Comparison of ENCODE assay signal across 8 cellular contexts in the genomic region with DNA sequence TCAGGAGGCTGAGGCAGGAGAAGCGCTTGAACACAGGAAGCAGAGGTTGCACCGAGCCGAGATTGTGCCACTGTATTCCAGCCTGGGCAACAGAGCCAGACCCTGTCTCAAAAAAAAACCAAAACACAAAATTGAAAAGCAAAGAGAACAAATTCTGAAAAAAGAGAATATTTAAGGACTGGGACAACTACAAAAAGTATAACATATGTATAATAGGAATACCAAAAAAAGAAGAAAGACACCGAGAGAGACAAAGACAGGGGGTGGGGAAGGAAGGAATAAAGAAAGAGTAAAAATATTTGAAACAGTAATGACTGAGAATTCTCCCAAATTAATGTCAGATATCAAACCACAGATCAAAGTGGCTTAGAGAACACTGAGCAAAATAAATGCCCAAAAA.
"Had no signal": no experiment of that assay in that cellular context is flagged by ENCODE, and none has a peak within 500 bp of the region (broad histone marks: within the 10 kb centered on the region; RNA-seq: fewer than 3 reads in every experiment).

No MANE protein-coding gene starts in this region.

- DNase-seq: GM23248, GOT3, H7, H9, HCEC 1CT, HFFc6 had no signal

- H3K4me3 ChIP-seq: GM23248, GM23338, HAP-1 had no signal

- H3K4me3 Mint-ChIP-seq: GM23338, HFFc6 had no signal

- H3K27ac ChIP-seq: GM23248 had no signal

- H3K9me3 ChIP-seq: HAP-1 had no signal

- H3K4me1 ChIP-seq: HAP-1 had no signal

- H3K36me3 ChIP-seq: HAP-1 had no signal

- H3K27ac Mint-ChIP-seq: GM23338, H9, HFFc6 had no signal
